ENCODE assay signal across 1 cellular context in the genomic region with DNA sequence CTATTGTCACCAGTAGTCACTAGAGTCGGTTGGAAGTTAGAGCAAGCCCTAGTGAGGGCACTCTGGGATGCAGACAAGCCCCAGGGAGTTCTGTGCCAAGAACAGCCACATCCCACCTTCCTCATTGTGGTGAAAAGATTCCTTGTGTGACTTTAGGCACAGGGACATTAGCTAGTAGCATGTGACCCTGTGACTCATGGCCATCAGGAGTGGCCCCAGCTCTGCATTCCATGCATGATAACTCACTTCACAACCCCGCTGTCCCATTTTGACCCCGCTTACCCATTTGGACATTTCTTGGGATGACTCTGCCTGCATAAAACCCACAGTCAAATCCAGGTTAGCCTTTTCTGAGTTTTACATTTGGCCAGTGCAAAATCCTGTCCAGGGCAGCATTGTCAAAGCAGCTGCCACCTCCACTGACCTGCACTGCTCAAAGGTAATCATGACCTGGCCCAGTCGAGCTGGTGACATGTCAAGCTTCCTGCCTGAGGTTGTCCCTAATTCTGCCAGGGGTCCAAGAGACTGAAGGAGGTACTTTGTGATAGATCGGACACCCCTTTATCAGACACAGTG.
TF ChIP-seq lines count a peak whose summit lies in the region.

No MANE protein-coding gene starts in this region.

TF ChIP-seq in IMR-90, 13 proteins besides CTCF, POLR2A, EP300 and RAD21:
- TF ChIP-seq MAFK (IDR thresholded peaks at IDR 0.05; ENCODE audit: low read depth, low read length), result no peak
- no peak for TF ChIP-seq CHD1 (IDR thresholded peaks at IDR 0.05; ENCODE audit: low read depth, low read length)
- no peak for TF ChIP-seq BHLHE40 (IDR thresholded peaks at IDR 0.05; ENCODE audit: low read depth, low read length)
- no peak for TF ChIP-seq RCOR1 (IDR thresholded peaks at IDR 0.05; ENCODE audit: insufficient replicate concordance, low read length)
- TF ChIP-seq RFX5 (IDR thresholded peaks at IDR 0.05; ENCODE audit: low read depth, low read length), result no peak
- no peak for TF ChIP-seq SMC3 (IDR thresholded peaks at IDR 0.05; ENCODE audit: low read depth, low read length)
- TF ChIP-seq CEBPB (IDR thresholded peaks at IDR 0.05; ENCODE audit: low read depth, low read length), result no peak
- no peak for TF ChIP-seq NFE2L2 (IDR thresholded peaks at IDR 0.05; ENCODE audit: low read depth, low read length)
- TF ChIP-seq, protein P1, sequence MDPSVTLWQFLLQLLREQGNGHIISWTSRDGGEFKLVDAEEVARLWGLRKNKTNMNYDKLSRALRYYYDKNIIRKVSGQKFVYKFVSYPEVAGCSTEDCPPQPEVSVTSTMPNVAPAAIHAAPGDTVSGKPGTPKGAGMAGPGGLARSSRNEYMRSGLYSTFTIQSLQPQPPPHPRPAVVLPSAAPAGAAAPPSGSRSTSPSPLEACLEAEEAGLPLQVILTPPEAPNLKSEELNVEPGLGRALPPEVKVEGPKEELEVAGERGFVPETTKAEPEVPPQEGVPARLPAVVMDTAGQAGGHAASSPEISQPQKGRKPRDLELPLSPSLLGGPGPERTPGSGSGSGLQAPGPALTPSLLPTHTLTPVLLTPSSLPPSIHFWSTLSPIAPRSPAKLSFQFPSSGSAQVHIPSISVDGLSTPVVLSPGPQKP (IDR thresholded peaks at IDR 0.05; ENCODE audit: borderline replicate concordance, low read depth, low read length), result no peak
- TF ChIP-seq, protein P2, sequence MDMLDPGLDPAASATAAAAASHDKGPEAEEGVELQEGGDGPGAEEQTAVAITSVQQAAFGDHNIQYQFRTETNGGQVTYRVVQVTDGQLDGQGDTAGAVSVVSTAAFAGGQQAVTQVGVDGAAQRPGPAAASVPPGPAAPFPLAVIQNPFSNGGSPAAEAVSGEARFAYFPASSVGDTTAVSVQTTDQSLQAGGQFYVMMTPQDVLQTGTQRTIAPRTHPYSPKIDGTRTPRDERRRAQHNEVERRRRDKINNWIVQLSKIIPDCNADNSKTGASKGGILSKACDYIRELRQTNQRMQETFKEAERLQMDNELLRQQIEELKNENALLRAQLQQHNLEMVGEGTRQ (IDR thresholded peaks at IDR 0.05; ENCODE audit: low read depth, low read length), result no peak
- no peak for TF ChIP-seq MXI1 (IDR thresholded peaks at IDR 0.05; ENCODE audit: borderline replicate concordance, low read depth, low read length)
- TF ChIP-seq FOS (IDR thresholded peaks at IDR 0.05; ENCODE audit: low read depth, low read length), result no peak
- no peak for TF ChIP-seq MAZ (IDR thresholded peaks at IDR 0.05; ENCODE audit: borderline replicate concordance, low read depth, low read length)
TF ChIP-seq in IMR-90: peak in this region for 0.
